1 cellular context compared by ENCODE assay signal in genomic region chr11:69443138-69443967, GRCh38.
A peak's percentile ranks its signal among the peaks of the same experiment; 100 is the strongest.
TF ChIP-seq lines count a peak whose summit lies in the region.

No MANE protein-coding gene starts in this region.

TF ChIP-seq in K562, 482 proteins besides CTCF, POLR2A, EP300 and RAD21 (continued from another document and continues in another):
- TF ChIP-seq ZNF140 (CRISPR knock-in tag; IDR thresholded peaks at IDR 0.05) (no peak), ZNF318 (IDR thresholded peaks at IDR 0.05; ENCODE audit: borderline replicate concordance in 1 of 2, low read depth in 1 of 2) (no peak), MAFG (tag; conservative IDR thresholded peaks at IDR 0.05) (no peak), PTBP1 (IDR thresholded peaks at IDR 0.05; ENCODE audit: low read depth, low read length) (no peak), E2F4 (CRISPR knock-in tag; IDR thresholded peaks at IDR 0.05; ENCODE audit: low read depth) (no peak), CBFA2T2 (conservative IDR thresholded peaks at IDR 0.05) (no peak), BCL6 (CRISPR knock-in tag; IDR thresholded peaks at IDR 0.05) (no peak), KDM4B (IDR thresholded peaks at IDR 0.05; ENCODE audit: borderline replicate concordance in 2 of 2, low read depth in 1 of 2) (peak in 1 of 2 experiments; percentile 79; a peak in 2 of 4 replicates), BRF1 (IDR thresholded peaks at IDR 0.05; ENCODE audit: borderline replicate concordance, extremely low read depth, insufficient read length) (no peak), ZNF75A (CRISPR knock-in tag; IDR thresholded peaks at IDR 0.05) (no peak), TRIM24 (IDR thresholded peaks at IDR 0.05) (no peak), ATF2 (CRISPR knock-in tag; IDR thresholded peaks at IDR 0.05) (no peak), ZNF444 (CRISPR knock-in tag; IDR thresholded peaks at IDR 0.05) (no peak), RFX7 (CRISPR knock-in tag; IDR thresholded peaks at IDR 0.05) (no peak), SNIP1 (IDR thresholded peaks at IDR 0.05; ENCODE audit: low read depth) (no peak), ZNF395 (CRISPR knock-in tag; IDR thresholded peaks at IDR 0.05) (peak; percentile 88; the same call in 1 of the 2 replicates), ASH1L (IDR thresholded peaks at IDR 0.05; ENCODE audit: borderline replicate concordance, low read depth, partially characterized antibody) (no peak), ZNF316 (IDR thresholded peaks at IDR 0.05) (no peak), MEF2D (tag; conservative IDR thresholded peaks at IDR 0.05; ENCODE audit: low read depth) (no peak), TAL1 (IDR thresholded peaks at IDR 0.05) (no peak), NFATC3 (IDR thresholded peaks at IDR 0.05) (no peak)
- TF ChIP-seq, protein P1, sequence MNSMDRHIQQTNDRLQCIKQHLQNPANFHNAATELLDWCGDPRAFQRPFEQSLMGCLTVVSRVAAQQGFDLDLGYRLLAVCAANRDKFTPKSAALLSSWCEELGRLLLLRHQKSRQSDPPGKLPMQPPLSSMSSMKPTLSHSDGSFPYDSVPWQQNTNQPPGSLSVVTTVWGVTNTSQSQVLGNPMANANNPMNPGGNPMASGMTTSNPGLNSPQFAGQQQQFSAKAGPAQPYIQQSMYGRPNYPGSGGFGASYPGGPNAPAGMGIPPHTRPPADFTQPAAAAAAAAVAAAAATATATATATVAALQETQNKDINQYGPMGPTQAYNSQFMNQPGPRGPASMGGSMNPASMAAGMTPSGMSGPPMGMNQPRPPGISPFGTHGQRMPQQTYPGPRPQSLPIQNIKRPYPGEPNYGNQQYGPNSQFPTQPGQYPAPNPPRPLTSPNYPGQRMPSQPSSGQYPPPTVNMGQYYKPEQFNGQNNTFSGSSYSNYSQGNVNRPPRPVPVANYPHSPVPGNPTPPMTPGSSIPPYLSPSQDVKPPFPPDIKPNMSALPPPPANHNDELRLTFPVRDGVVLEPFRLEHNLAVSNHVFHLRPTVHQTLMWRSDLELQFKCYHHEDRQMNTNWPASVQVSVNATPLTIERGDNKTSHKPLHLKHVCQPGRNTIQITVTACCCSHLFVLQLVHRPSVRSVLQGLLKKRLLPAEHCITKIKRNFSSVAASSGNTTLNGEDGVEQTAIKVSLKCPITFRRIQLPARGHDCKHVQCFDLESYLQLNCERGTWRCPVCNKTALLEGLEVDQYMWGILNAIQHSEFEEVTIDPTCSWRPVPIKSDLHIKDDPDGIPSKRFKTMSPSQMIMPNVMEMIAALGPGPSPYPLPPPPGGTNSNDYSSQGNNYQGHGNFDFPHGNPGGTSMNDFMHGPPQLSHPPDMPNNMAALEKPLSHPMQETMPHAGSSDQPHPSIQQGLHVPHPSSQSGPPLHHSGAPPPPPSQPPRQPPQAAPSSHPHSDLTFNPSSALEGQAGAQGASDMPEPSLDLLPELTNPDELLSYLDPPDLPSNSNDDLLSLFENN (IDR thresholded peaks at IDR 0.05; ENCODE audit: low read depth in 2 of 2, low read length in 2 of 2) = 0 out of 4 replicates have a peak, but pooled peaks of 1 of the 2 experiments have one; percentile 5
- TF ChIP-seq, protein P2, sequence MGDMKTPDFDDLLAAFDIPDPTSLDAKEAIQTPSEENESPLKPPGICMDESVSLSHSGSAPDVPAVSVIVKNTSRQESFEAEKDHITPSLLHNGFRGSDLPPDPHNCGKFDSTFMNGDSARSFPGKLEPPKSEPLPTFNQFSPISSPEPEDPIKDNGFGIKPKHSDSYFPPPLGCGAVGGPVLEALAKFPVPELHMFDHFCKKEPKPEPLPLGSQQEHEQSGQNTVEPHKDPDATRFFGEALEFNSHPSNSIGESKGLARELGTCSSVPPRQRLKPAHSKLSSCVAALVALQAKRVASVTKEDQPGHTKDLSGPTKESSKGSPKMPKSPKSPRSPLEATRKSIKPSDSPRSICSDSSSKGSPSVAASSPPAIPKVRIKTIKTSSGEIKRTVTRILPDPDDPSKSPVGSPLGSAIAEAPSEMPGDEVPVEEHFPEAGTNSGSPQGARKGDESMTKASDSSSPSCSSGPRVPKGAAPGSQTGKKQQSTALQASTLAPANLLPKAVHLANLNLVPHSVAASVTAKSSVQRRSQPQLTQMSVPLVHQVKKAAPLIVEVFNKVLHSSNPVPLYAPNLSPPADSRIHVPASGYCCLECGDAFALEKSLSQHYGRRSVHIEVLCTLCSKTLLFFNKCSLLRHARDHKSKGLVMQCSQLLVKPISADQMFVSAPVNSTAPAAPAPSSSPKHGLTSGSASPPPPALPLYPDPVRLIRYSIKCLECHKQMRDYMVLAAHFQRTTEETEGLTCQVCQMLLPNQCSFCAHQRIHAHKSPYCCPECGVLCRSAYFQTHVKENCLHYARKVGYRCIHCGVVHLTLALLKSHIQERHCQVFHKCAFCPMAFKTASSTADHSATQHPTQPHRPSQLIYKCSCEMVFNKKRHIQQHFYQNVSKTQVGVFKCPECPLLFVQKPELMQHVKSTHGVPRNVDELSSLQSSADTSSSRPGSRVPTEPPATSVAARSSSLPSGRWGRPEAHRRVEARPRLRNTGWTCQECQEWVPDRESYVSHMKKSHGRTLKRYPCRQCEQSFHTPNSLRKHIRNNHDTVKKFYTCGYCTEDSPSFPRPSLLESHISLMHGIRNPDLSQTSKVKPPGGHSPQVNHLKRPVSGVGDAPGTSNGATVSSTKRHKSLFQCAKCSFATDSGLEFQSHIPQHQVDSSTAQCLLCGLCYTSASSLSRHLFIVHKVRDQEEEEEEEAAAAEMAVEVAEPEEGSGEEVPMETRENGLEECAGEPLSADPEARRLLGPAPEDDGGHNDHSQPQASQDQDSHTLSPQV (IDR thresholded peaks at IDR 0.05) = peak; percentile 83
- TF ChIP-seq, protein P3, sequence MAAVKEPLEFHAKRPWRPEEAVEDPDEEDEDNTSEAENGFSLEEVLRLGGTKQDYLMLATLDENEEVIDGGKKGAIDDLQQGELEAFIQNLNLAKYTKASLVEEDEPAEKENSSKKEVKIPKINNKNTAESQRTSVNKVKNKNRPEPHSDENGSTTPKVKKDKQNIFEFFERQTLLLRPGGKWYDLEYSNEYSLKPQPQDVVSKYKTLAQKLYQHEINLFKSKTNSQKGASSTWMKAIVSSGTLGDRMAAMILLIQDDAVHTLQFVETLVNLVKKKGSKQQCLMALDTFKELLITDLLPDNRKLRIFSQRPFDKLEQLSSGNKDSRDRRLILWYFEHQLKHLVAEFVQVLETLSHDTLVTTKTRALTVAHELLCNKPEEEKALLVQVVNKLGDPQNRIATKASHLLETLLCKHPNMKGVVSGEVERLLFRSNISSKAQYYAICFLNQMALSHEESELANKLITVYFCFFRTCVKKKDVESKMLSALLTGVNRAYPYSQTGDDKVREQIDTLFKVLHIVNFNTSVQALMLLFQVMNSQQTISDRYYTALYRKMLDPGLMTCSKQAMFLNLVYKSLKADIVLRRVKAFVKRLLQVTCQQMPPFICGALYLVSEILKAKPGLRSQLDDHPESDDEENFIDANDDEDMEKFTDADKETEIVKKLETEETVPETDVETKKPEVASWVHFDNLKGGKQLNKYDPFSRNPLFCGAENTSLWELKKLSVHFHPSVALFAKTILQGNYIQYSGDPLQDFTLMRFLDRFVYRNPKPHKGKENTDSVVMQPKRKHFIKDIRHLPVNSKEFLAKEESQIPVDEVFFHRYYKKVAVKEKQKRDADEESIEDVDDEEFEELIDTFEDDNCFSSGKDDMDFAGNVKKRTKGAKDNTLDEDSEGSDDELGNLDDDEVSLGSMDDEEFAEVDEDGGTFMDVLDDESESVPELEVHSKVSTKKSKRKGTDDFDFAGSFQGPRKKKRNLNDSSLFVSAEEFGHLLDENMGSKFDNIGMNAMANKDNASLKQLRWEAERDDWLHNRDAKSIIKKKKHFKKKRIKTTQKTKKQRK (IDR thresholded peaks at IDR 0.05; ENCODE audit: borderline replicate concordance, low read depth, low read length) = no peak
- TF ChIP-seq, protein P4, sequence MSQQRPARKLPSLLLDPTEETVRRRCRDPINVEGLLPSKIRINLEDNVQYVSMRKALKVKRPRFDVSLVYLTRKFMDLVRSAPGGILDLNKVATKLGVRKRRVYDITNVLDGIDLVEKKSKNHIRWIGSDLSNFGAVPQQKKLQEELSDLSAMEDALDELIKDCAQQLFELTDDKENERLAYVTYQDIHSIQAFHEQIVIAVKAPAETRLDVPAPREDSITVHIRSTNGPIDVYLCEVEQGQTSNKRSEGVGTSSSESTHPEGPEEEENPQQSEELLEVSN (IDR thresholded peaks at IDR 0.05; ENCODE audit: borderline replicate concordance in 1 of 2, extremely low read depth in 1 of 2, insufficient read depth in 1 of 2, insufficient read length in 1 of 2, low read depth in 1 of 2, low read length in 1 of 2, poor library complexity in 1 of 2, severe bottlenecking in 1 of 2) = peak in 1 of 2 experiments; percentile 84
- TF ChIP-seq, protein P5, sequence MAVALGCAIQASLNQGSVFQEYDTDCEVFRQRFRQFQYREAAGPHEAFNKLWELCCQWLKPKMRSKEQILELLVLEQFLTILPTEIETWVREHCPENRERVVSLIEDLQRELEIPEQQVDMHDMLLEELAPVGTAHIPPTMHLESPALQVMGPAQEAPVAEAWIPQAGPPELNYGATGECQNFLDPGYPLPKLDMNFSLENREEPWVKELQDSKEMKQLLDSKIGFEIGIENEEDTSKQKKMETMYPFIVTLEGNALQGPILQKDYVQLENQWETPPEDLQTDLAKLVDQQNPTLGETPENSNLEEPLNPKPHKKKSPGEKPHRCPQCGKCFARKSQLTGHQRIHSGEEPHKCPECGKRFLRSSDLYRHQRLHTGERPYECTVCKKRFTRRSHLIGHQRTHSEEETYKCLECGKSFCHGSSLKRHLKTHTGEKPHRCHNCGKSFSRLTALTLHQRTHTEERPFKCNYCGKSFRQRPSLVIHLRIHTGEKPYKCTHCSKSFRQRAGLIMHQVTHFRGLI (CRISPR knock-in tag; IDR thresholded peaks at IDR 0.05) = 0 out of 2 replicates have a peak, but pooled peaks have one; percentile 13
